8 cellular contexts compared by ENCODE assay signal in genomic region chr14:105249175-105250007, GRCh38. TPM values are rescaled to one million over a fixed set of nuclear protein-coding genes. Genes with fewer than 3 reads are reported as not detected.
DNase-seq lines count a peak whose midpoint lies in the region; ATAC-seq, FAIRE-seq and TF ChIP-seq lines count a peak whose summit lies in the region.

No MANE protein-coding gene starts in this region.

- H3K4me3 Mint-ChIP-seq in memory B cell, result peak overlapping the region; percentile 68

- no peaks in the 10 kb centered on the region for H3K9me3 Mint-ChIP-seq in memory B cell

- H3K27ac ChIP-seq in A673 (ENCODE audit: low read depth, low read length, poor library complexity, severe bottlenecking) (peak overlapping the region; percentile 81), HUES48 (ENCODE audit: low read depth, low read length) (no peak overlapping the region), vagina (peak overlapping the region; percentile 86)

- TF ChIP-seq CTCF in A673 (conservative IDR thresholded peaks at IDR 0.05; ENCODE audit: low read depth, low read length) (no peak), bronchial epithelial cell (IDR thresholded peaks at IDR 0.05; ENCODE audit: insufficient read depth, low read length, severe bottlenecking) (no peak), vagina (IDR thresholded peaks at IDR 0.05) (no peak), D721Med (IDR thresholded peaks at IDR 0.05; ENCODE audit: insufficient read depth, missing control alignments) (no peak)

- DNase-seq in A673 (ENCODE audit: low spot score) (peak; percentile 36), bronchial epithelial cell (ENCODE audit: low read depth) (peak; percentile 12), memory B cell (ENCODE audit: low spot score in 2 of 2) (no peak), vagina (ENCODE audit: extremely low spot score in 2 of 2) (no peak), T1000 (lab: John Stamatoyannopoulos, UW) (no peak), D721Med (ENCODE audit: insufficient read length, low spot score) (no peak)

- H3K36me3 ChIP-seq in A673 (ENCODE audit: insufficient read depth, low read length, poor library complexity, severe bottlenecking) (peaks cover 16% of the 10 kb centered on the region), HUES48 (ENCODE audit: control insufficient read depth, insufficient read depth, low read length) (peaks cover 19% of the 10 kb centered on the region; the same call in 1 of the 2 replicates), bronchial epithelial cell (ENCODE audit: control insufficient read depth, insufficient read depth, low read length) (peaks cover 14% of the 10 kb centered on the region), vagina (peaks cover 0 to 7% of the 10 kb centered on the region in 2 donors)

- H3K27me3 ChIP-seq in A673 (replicated peaks; ENCODE audit: insufficient read depth, low read depth, low read length, poor library complexity), result no peaks in the 10 kb centered on the region
- no peaks in the 10 kb centered on the region for H3K27me3 ChIP-seq in HUES48 (ENCODE audit: control insufficient read depth, insufficient read depth, low read length)
- H3K27me3 ChIP-seq in bronchial epithelial cell (ENCODE audit: control insufficient read depth, insufficient read depth, low read length), result no peaks in the 10 kb centered on the region
- H3K27me3 ChIP-seq in vagina, result no peaks in the 10 kb centered on the region

- intact Hi-C loops in A673 (cut with micrococcal nuclease; ENCODE audit: unreplicated experiment) (no loop called here), vagina (cut with DNase I) (loop anchor here (10.0 kb wide), 1 partner anchor 45 kb away; no protein-coding TSS in a partner anchor)

- peaks cover 5% of the 10 kb centered on the region for H3K4me1 ChIP-seq in A673 (ENCODE audit: insufficient read depth, low read length, poor library complexity, severe bottlenecking)
- H3K4me1 ChIP-seq in HUES48 (ENCODE audit: control insufficient read depth, insufficient read depth, low read length), result 0 out of 2 replicates have a peak, but pooled peaks cover 5% of the 10 kb centered on the region
- peaks cover 25% of the 10 kb centered on the region for H3K4me1 ChIP-seq in vagina

- H3K4me1 Mint-ChIP-seq in memory B cell, result peaks cover 10% of the 10 kb centered on the region

- POLR2A ChIA-PET in A673 (lab: Charles Lee; ENCODE audit: low non-redundant PET), result no interaction called here

- no peak for TF ChIP-seq POLR2A in vagina (IDR thresholded peaks at IDR 0.05)

- ATAC-seq in memory B cell (ENCODE audit: low read depth) (no peak), GM21447 (IDR thresholded peaks at IDR 0.05; ENCODE audit: unreplicated experiment) (no peak)

- H3K9ac ChIP-seq in HUES48 (ENCODE audit: low read depth, low read length), result no peak overlapping the region

- H3K27ac Mint-ChIP-seq in memory B cell, result peak overlapping the region; percentile 41

- CTCF ChIA-PET in A673 (lab: Charles Lee), result interaction anchor here (0.7 kb wide), 2 partner anchors 159 to 161 kb away, joined by 6 to 8 read pairs; no protein-coding TSS in a partner anchor

- peak overlapping the region; percentile 59 for H3K4me3 ChIP-seq in A673 (ENCODE audit: low read depth, low read length, poor library complexity, severe bottlenecking)
- H3K4me3 ChIP-seq in HUES48 (ENCODE audit: low read depth, low read length), result peak overlapping the region; percentile 79
- H3K4me3 ChIP-seq in bronchial epithelial cell (ENCODE audit: low read depth, low read length), result peak overlapping the region; percentile 42
- H3K4me3 ChIP-seq in vagina, result peak overlapping the region; percentile 53 to 74

- H3K36me3 Mint-ChIP-seq in memory B cell, result no peaks in the 10 kb centered on the region

- no peaks in the 10 kb centered on the region for H3K27me3 Mint-ChIP-seq in memory B cell

- no peak for FAIRE-seq in bronchial epithelial cell (lab: Jason Lieb, UNC)
- FAIRE-seq in D721Med (lab: Jason Lieb, UNC), result no peak

- BruUV-seq in A673 (replicated peaks; lab: Mats Ljungman, UMichigan), result no TSS peak

- H3K9me3 ChIP-seq in A673 (ENCODE audit: low read depth, low read length, poor library complexity, severe bottlenecking), result no peaks in the 10 kb centered on the region
- H3K9me3 ChIP-seq in HUES48 (ENCODE audit: control insufficient read depth, insufficient read depth, low read length), result no peaks in the 10 kb centered on the region
- no peaks in the 10 kb centered on the region for H3K9me3 ChIP-seq in vagina

RNA-seq across cellular contexts. Expression of gene BTBD6, which starts 1.1 kb away (rescaled TPM):
- total RNA-seq in A673 (2021) (39.5 and 39.9 TPM in 2 replicates), bronchial epithelial cell (63.4 and 75.8 TPM in 2 replicates), vagina (45.9 TPM)

RNA-seq across cellular contexts. Expression of gene BRF1, which starts 51.4 kb away (rescaled TPM):
- total RNA-seq in A673 (2021) (41.8 and 48.0 TPM in 2 replicates), bronchial epithelial cell (22.3 and 24.0 TPM in 2 replicates), vagina (64.6 TPM)

Comparison
In these comparisons a context has a peak if more than half of its experiments do, and no peak if none do; other contexts are left out.
1. DNase-seq: peak in A673 (single experiment) and bronchial epithelial cell (single experiment); none in memory B cell (0 of 2), vagina (0 of 2), T1000 (single experiment) and D721Med (single experiment).
2. Peak in every context shown above with its lines, with median percentiles within 50 percentile points of each other: H3K4me3 ChIP-seq.